ENCODE assay signal across 11 cellular contexts in the genomic region with DNA sequence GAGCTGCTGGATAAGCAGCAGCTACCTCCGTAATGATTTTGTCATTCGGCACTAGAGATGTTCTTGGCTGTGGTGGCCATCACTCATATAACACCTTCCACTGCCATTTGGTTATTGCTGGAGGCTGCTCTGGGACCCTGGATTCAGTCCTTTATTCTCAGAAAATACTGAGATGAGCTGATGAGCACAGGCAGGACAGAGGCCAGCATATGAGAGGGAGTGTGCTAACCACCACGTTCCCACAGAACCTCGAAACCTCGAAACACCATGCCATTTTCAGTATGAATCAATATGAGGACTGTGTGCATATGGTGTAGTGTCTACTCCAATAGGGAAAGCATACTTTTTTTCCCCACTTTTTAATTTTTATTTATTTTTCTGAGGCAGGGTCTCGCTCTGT. TPM values are rescaled to one million over a fixed set of nuclear protein-coding genes. Genes with fewer than 3 reads are reported as not detected.
A peak's percentile ranks its signal among the peaks of the same experiment; 100 is the strongest.
DNase-seq lines count a peak whose midpoint lies in the region; ATAC-seq and TF ChIP-seq lines count a peak whose summit lies in the region.
"Had no signal": no experiment of that assay in that cellular context is flagged by ENCODE, and none has a peak within 500 bp of the region (broad histone marks: within the 10 kb centered on the region; RNA-seq: fewer than 3 reads in every experiment).

No MANE protein-coding gene starts in this region.

- WGBS in esophagus squamous epithelium, 2 donors: 83 to 91% methylated on average over 6 of the region's 6 CpGs

- H3K4me1 ChIP-seq in esophagus squamous epithelium: peaks cover 7 to 43% (median 17%) of the 10 kb centered on the region in 3 donors

- no peak overlapping the region for H3K4me3 ChIP-seq in esophagus squamous epithelium
- H3K4me3 ChIP-seq: smooth muscle cell had no signal

- peaks cover 0 to 16% (median 0%) of the 10 kb centered on the region in 3 donors for H3K36me3 ChIP-seq in esophagus squamous epithelium

- H3K9me3 ChIP-seq in esophagus squamous epithelium: no peaks in the 10 kb centered on the region

- DNase-seq in GM20000 (ENCODE audit: low spot score) (peak; percentile 58), esophagus squamous epithelium (lab: John Stamatoyannopoulos, UW) (no peak), retina (no peak), NCI-H2107 (lab: John Stamatoyannopoulos, UW) (no peak), AG08395 (ENCODE audit: low spot score) (no peak), midbrain (lab: John Stamatoyannopoulos, UW) (no peak)
- DNase-seq: foreskin fibroblast, NCI-H345 had no signal

- no peak for TF ChIP-seq CTCF in GM20000 (IDR thresholded peaks at IDR 0.05; ENCODE audit: extremely low read depth, missing control alignments)
- no peak for TF ChIP-seq CTCF in esophagus squamous epithelium (IDR thresholded peaks at IDR 0.05)

- ATAC-seq in GM18519 (IDR thresholded peaks at IDR 0.05; ENCODE audit: low FRiP score, unreplicated experiment): peak; percentile 67
- peak; percentile 82 for ATAC-seq in HG03066 (IDR thresholded peaks at IDR 0.05; ENCODE audit: low read depth, unreplicated experiment)

- intact Hi-C loops in esophagus squamous epithelium (cut with DNase I): no loop called here

- H3K27ac ChIP-seq in esophagus squamous epithelium: peak overlapping the region in 3 of 4 donors; percentile 14 to 82 (median 73)

- H3K27me3 ChIP-seq in esophagus squamous epithelium: no peaks in the 10 kb centered on the region

- no peak for TF ChIP-seq POLR2A in esophagus squamous epithelium (IDR thresholded peaks at IDR 0.05)

RNA-seq across cellular contexts. Expression of a gene that starts 56.6 kb away (rescaled TPM):
- total RNA-seq in esophagus squamous epithelium: 10 to 100 TPM in 1 of 4 donors, 1 to 10 TPM in 3; 1.9 to 11.6 (median 4.3) TPM

RNA-seq across cellular contexts. Expression of a gene that starts 59.0 kb away (rescaled TPM):
- total RNA-seq in esophagus squamous epithelium: 10 to 100 TPM; 13.2 to 33.7 (median 17.8) TPM
